In the genomic region with DNA sequence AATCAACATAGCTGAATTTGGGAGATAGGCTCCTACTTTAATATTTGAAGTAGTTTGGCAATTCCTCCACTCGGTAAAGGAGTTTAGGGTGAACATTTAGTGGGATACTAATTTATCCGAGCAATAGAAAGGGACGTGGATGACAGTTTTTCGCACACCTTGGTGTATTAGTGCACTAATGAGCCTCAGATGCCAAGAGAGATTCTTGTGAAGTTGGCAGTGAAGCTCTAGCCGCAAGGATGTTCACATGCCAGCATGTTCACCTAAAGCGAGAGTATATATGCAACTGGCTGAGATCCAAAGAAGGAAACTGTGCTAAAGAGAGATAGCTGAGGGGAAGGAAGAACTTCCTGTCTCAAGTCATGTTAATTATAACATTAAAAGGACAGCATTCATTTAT, we compare ENCODE assay signal across 12 cellular contexts. TPM values are rescaled to one million over a fixed set of nuclear protein-coding genes. Genes with fewer than 3 reads are reported as not detected.
DNase-seq lines count a peak whose midpoint lies in the region; ATAC-seq and TF ChIP-seq lines count a peak whose summit lies in the region.
"Had no signal": no experiment of that assay in that cellular context is flagged by ENCODE, and none has a peak within 500 bp of the region (broad histone marks: within the 10 kb centered on the region; RNA-seq: fewer than 3 reads in every experiment).

No MANE protein-coding gene starts in this region.

- H3K9me3 ChIP-seq in BLaER1 (peaks cover 8% of the 10 kb centered on the region; the same call in 1 of the 2 replicates), right lobe of liver (no peaks in the 10 kb centered on the region)
- H3K9me3 ChIP-seq: uterus had no signal

- intact Hi-C loops in activated B cell treated with CpG ODN at 0.5 μM for 24 hours (cut with micrococcal nuclease) (loop anchor here (2.0 kb wide), 1 partner anchor 18 kb away; no protein-coding TSS in a partner anchor), right lobe of liver (cut with DNase I) (no loop called here)

- TF ChIP-seq POLR2A in right lobe of liver (IDR thresholded peaks at IDR 0.05) = no peak

- H3K27me3 ChIP-seq in BLaER1 (no peaks in the 10 kb centered on the region), right lobe of liver (no peaks in the 10 kb centered on the region)
- H3K27me3 ChIP-seq: uterus had no signal

- peak overlapping the region; percentile 21 for H3K4me3 Mint-ChIP-seq in activated B cell treated with CpG ODN at 0.5 μM for 24 hours

- peaks cover 6% of the 10 kb centered on the region for H3K9me3 Mint-ChIP-seq in activated B cell treated with CpG ODN at 0.5 μM for 24 hours

- H3K4me1 Mint-ChIP-seq in activated B cell treated with CpG ODN at 0.5 μM for 24 hours = peaks cover 91% of the 10 kb centered on the region

- CTCF ChIA-PET in activated B cell treated with CpG ODN at 0.5 μM for 24 hours (lab: Charles Lee) = interaction anchor here (1.2 kb wide), 1 partner anchor 52 kb away, joined by 6 read pairs; no protein-coding TSS in a partner anchor

- H3K27ac ChIP-seq in BLaER1 = peak overlapping the region; percentile 87
- no peak overlapping the region for H3K27ac ChIP-seq in right lobe of liver

- TF ChIP-seq CTCF in activated B cell treated with CpG ODN at 0.5 μM for 24 hours (IDR thresholded peaks at IDR 0.05) (no peak), right lobe of liver (IDR thresholded peaks at IDR 0.05) (no peak)

- no peaks in the 10 kb centered on the region for H3K27me3 Mint-ChIP-seq in activated B cell treated with CpG ODN at 0.5 μM for 24 hours

- DNase-seq in HUDEP-2 (lab: John Stamatoyannopoulos, UW; ENCODE audit: unreplicated experiment in 76 of 76) (peak in 70 of 76 experiments; percentile 2 to 90 (median 47)), activated B cell treated with CpG ODN at 0.5 μM for 24 hours (no peak), right lobe of liver (no peak), DMS153 (lab: John Stamatoyannopoulos, UW) (no peak), H4 (ENCODE audit: low spot score) (no peak)
- DNase-seq: NCI-H1930; nucleus accumbens; stimulated activated CD4-positive, alpha-beta T cell treated with anti-CD3 and anti-CD28 coated beads, Interleukin-2, amount 100 ng/mL, for 24 hours; uterus had no signal

- H3K4me2 ChIP-seq in BLaER1 = peak overlapping the region; percentile 79

- peak overlapping the region; percentile 47 for H3K9ac ChIP-seq in BLaER1

- H3K36me3 ChIP-seq in BLaER1 (peaks cover 53% of the 10 kb centered on the region), right lobe of liver (peaks cover 0 to 17% (median 3%) of the 10 kb centered on the region in 4 donors)
- H3K36me3 ChIP-seq: uterus had no signal

- POLR2A ChIA-PET in activated B cell treated with CpG ODN at 0.5 μM for 24 hours (lab: Charles Lee) = interaction anchor here (0.9 to 2.2 kb wide), 3 partner anchors 25 to 59 kb away, joined by 3 to 8 read pairs (median 3); partner anchors contain the start of gene TGFBR2

- ATAC-seq in activated B cell treated with CpG ODN at 0.5 μM for 24 hours (ENCODE audit: low read depth) = no peak
- peak; percentile 48 to 71 (median 56) for ATAC-seq in right lobe of liver
- no peak for ATAC-seq in HG02870 (IDR thresholded peaks at IDR 0.05; ENCODE audit: unreplicated experiment)
- no peak for ATAC-seq in esophagus mucosa

- peak overlapping the region; percentile 69 for H3K27ac Mint-ChIP-seq in activated B cell treated with CpG ODN at 0.5 μM for 24 hours

- H4K20me1 ChIP-seq in BLaER1 = peaks cover 51% of the 10 kb centered on the region; the same call in 1 of the 2 replicates

- peak overlapping the region; percentile 44 for H3K4me3 ChIP-seq in BLaER1
- no peak overlapping the region for H3K4me3 ChIP-seq in right lobe of liver
- H3K4me3 ChIP-seq: uterus had no signal

- H3K4me1 ChIP-seq in BLaER1 (peaks cover 98% of the 10 kb centered on the region), right lobe of liver (no peaks in the 10 kb centered on the region)

- WGBS in right lobe of liver (ENCODE audit: insufficient coverage, low coverage, low lambda C conversion rate, missing lambda C conversion rate) = 34% methylated on average over 6 of the region's 6 CpGs

- H3K36me3 Mint-ChIP-seq in activated B cell treated with CpG ODN at 0.5 μM for 24 hours (ENCODE audit: low read depth) = peaks cover 71% of the 10 kb centered on the region

RNA-seq across cellular contexts. Expression of gene TGFBR2, which starts 58.5 kb away (rescaled TPM):
- total RNA-seq in activated B cell treated with CpG ODN at 0.5 μM for 24 hours (99.1 and 104 TPM in 2 replicates), right lobe of liver (10 to 100 TPM; 24.9 to 52.6 (median 45.5) TPM), esophagus mucosa (14.6 TPM)
- 9.0 and 13.4 TPM in 2 replicates for total RNA-seq in H4 (2014; rRNA removed; shearing (Covaris generic))

Comparison
In these comparisons a context has a peak if more than half of its experiments do, and no peak if none do; other contexts are left out.
1. DNase-seq: peak in HUDEP-2 (70 of 76); none in activated B cell treated with CpG ODN at 0.5 μM for 24 hours (single experiment), right lobe of liver (0 of 3), DMS153 (single experiment) and H4 (single experiment).
2. ATAC-seq: peak in right lobe of liver (4 of 4); none in activated B cell treated with CpG ODN at 0.5 μM for 24 hours (single experiment), HG02870 (single experiment) and esophagus mucosa (single experiment).